ENCODE assay signal across 24 cellular contexts in genomic region chr5:169374761-169375160, GRCh38.
DNase-seq lines count a peak whose midpoint lies in the region; ATAC-seq, FAIRE-seq and TF ChIP-seq lines count a peak whose summit lies in the region.
"Had no signal": no experiment of that assay in that cellular context is flagged by ENCODE, and none has a peak within 500 bp of the region (broad histone marks: within the 10 kb centered on the region; RNA-seq: fewer than 3 reads in every experiment).

No MANE protein-coding gene starts in this region.

- no peak for FAIRE-seq in endothelial cell of umbilical vein (lab: Jason Lieb, UNC)
- FAIRE-seq: G401.6 had no signal

- TF ChIP-seq CTCF in PC-3 (conservative IDR thresholded peaks at IDR 0.05; ENCODE audit: low read depth, low read length) = no peak
- TF ChIP-seq CTCF in endothelial cell of umbilical vein (IDR thresholded peaks at IDR 0.05; ENCODE audit: extremely low read depth in 1 of 2, insufficient read depth in 1 of 2, low read depth in 1 of 2, low read length in 2 of 2) = no peak
- no peak for TF ChIP-seq CTCF in osteoblast (IDR thresholded peaks at IDR 0.05; ENCODE audit: extremely low read depth, low read depth, low read length)
- TF ChIP-seq CTCF in upper lobe of left lung (IDR thresholded peaks at IDR 0.05) = no peak

- no peak overlapping the region for H3K4me2 ChIP-seq in PC-3 (ENCODE audit: low read length)
- no peak overlapping the region for H3K4me2 ChIP-seq in endothelial cell of umbilical vein (ENCODE audit: insufficient read depth, low read length)
- no peak overlapping the region for H3K4me2 ChIP-seq in osteoblast (ENCODE audit: insufficient read depth, low read length)

- H2AFZ ChIP-seq in PC-3 (ENCODE audit: low read length) = no peak overlapping the region
- H2AFZ ChIP-seq in endothelial cell of umbilical vein (ENCODE audit: low read depth, low read length) = no peak overlapping the region
- H2AFZ ChIP-seq in osteoblast (ENCODE audit: low read length) = peak overlapping the region; percentile 56

- POLR2A ChIA-PET in PC-3 (lab: Charles Lee; ENCODE audit: unreplicated experiment) (no interaction called here), endothelial cell of umbilical vein (lab: Charles Lee) (no interaction called here)

- no peaks in the 10 kb centered on the region for H3K36me3 Mint-ChIP-seq in activated T-cell treated with anti-CD3 and anti-CD28 coated beads, Interleukin-2, amount 50 U/mL, for 4 hours (ENCODE audit: insufficient read depth)
- H3K36me3 Mint-ChIP-seq: stimulated activated naive B cell treated with anti-CD40 and anti-IgM and Interleukin-4, amounts not matched to agents 10 μg/mL and 1 μg/mL and 100 μg/mL, for 72 hours; T-cell had no signal

- no peaks in the 10 kb centered on the region for H3K9me1 ChIP-seq in endothelial cell of umbilical vein (replicated peaks; ENCODE audit: control insufficient read depth, extremely low read depth, insufficient read depth, low read length)

- H3K36me3 ChIP-seq in PC-3 (ENCODE audit: low read depth, low read length) (no peaks in the 10 kb centered on the region), endothelial cell of umbilical vein (ENCODE audit: control insufficient read depth in 2 of 2, extremely low read depth in 1 of 2, insufficient read depth in 2 of 2, low read length in 2 of 2) (no peaks in the 10 kb centered on the region), osteoblast (ENCODE audit: insufficient read depth, low read length) (no peaks in the 10 kb centered on the region), upper lobe of left lung (no peaks in the 10 kb centered on the region)
- H3K36me3 ChIP-seq: cardiac muscle cell, gastroesophageal sphincter, MG63, tibial artery had no signal

- DNase-seq in ELR (ENCODE audit: low read depth) = peak; percentile 43
- DNase-seq in PC-3 = peak; percentile 14
- no peak for DNase-seq in endothelial cell of umbilical vein (ENCODE audit: low read depth, low spot score)
- DNase-seq in osteoblast (ENCODE audit: insufficient read length, low spot score, missing footprints) = no peak
- DNase-seq in upper lobe of left lung = no peak
- no peak for DNase-seq in activated T-cell treated with anti-CD3 and anti-CD28 coated beads, Interleukin-2, amount 50 U/mL, for 4 hours
- no peak for DNase-seq in stimulated activated CD4-positive, alpha-beta T cell treated with anti-CD3 and anti-CD28 coated beads, Interleukin-4, amount 100 ng/mL, for 1 hour
- DNase-seq: activated CD4-positive, alpha-beta T cell treated with anti-CD3 and anti-CD28 coated beads for 48 hours; activated effector memory CD4-positive, alpha-beta T cell treated with Interleukin-2 at 50 U/mL for 16 hours; activated naive CD8-positive, alpha-beta T cell treated with anti-CD3 and anti-CD28 coated beads, Interleukin-2, amount 50 U/mL, for 24 hours; erythroblast; HCEC 1CT; left ventricle myocardium superior; MG63; NCI-H2227 treated with DMSO at 0.1 percent for 48 hours; nucleus accumbens; right cardiac atrium; stimulated activated naive B cell treated with anti-CD40 and anti-IgM and Interleukin-4, amounts not matched to agents 10 μg/mL and 1 μg/mL and 100 μg/mL, for 72 hours; T-cell; tibial artery had no signal

- H3F3A ChIP-seq in PC-3 (ENCODE audit: low read length, unreplicated experiment) = no peaks in the 10 kb centered on the region

- dilution Hi-C loops in endothelial cell of umbilical vein (cut with MboI; ENCODE audit: extremely low pct_ligation_motif_present, low sequenced_read_pairs) = no loop called here

- H3K4me3 ChIP-seq in PC-3 (ENCODE audit: low read length) (no peak overlapping the region), endothelial cell of umbilical vein (replicated peaks in 1 of 3; ENCODE audit: insufficient read depth in 1 of 3, low read depth in 1 of 3, low read length in 3 of 3) (no peak overlapping the region), osteoblast (ENCODE audit: insufficient read depth, low read length) (no peak overlapping the region), upper lobe of left lung (no peak overlapping the region)
- H3K4me3 ChIP-seq: cardiac muscle cell, gastroesophageal sphincter, MG63, tibial artery had no signal

- no peaks in the 10 kb centered on the region for H3K9me3 ChIP-seq in PC-3 (ENCODE audit: low read length)
- H3K9me3 ChIP-seq in endothelial cell of umbilical vein (replicated peaks; ENCODE audit: control insufficient read depth, insufficient read depth, low read length) = no peaks in the 10 kb centered on the region
- H3K9me3 ChIP-seq in osteoblast (ENCODE audit: low read depth, low read length) = no peaks in the 10 kb centered on the region
- no peaks in the 10 kb centered on the region for H3K9me3 ChIP-seq in upper lobe of left lung
- H3K9me3 ChIP-seq: tibial artery had no signal

- H3K4me3 Mint-ChIP-seq in activated T-cell treated with anti-CD3 and anti-CD28 coated beads, Interleukin-2, amount 50 U/mL, for 4 hours = no peak overlapping the region
- H3K4me3 Mint-ChIP-seq: activated naive CD8-positive, alpha-beta T cell treated with anti-CD3 and anti-CD28 coated beads, Interleukin-2, amount 50 U/mL, for 24 hours; stimulated activated naive B cell treated with anti-CD40 and anti-IgM and Interleukin-4, amounts not matched to agents 10 μg/mL and 1 μg/mL and 100 μg/mL, for 72 hours; T-cell had no signal

- intact Hi-C loops in PC-3 (cut with micrococcal nuclease) = no loop called here
- intact Hi-C loops in endothelial cell of umbilical vein (cut with micrococcal nuclease) = no loop called here

- TF ChIP-seq POLR2A in endothelial cell of umbilical vein (IDR thresholded peaks at IDR 0.05; ENCODE audit: low read depth, low read length) (no peak), upper lobe of left lung (IDR thresholded peaks at IDR 0.05) (no peak)

- no peak for TF ChIP-seq EP300 in upper lobe of left lung (IDR thresholded peaks at IDR 0.05)

- no peaks in the 10 kb centered on the region for H3K4me1 Mint-ChIP-seq in activated T-cell treated with anti-CD3 and anti-CD28 coated beads, Interleukin-2, amount 50 U/mL, for 4 hours (ENCODE audit: low read depth)
- H3K4me1 Mint-ChIP-seq: activated naive CD8-positive, alpha-beta T cell treated with anti-CD3 and anti-CD28 coated beads, Interleukin-2, amount 50 U/mL, for 24 hours; stimulated activated naive B cell treated with anti-CD40 and anti-IgM and Interleukin-4, amounts not matched to agents 10 μg/mL and 1 μg/mL and 100 μg/mL, for 72 hours; T-cell had no signal

- H3K27ac ChIP-seq in PC-3 (ENCODE audit: low read length) = no peak overlapping the region
- no peak overlapping the region for H3K27ac ChIP-seq in endothelial cell of umbilical vein (ENCODE audit: insufficient read depth, low read depth, low read length)
- H3K27ac ChIP-seq in osteoblast (ENCODE audit: low read depth, low read length) = no peak overlapping the region
- no peak overlapping the region for H3K27ac ChIP-seq in upper lobe of left lung
- H3K27ac ChIP-seq: cardiac muscle cell, gastroesophageal sphincter, tibial artery had no signal

- H3K27me3 ChIP-seq in PC-3 (ENCODE audit: low read length) (no peaks in the 10 kb centered on the region), endothelial cell of umbilical vein (ENCODE audit: control insufficient read depth in 2 of 2, insufficient read depth in 2 of 2, low read length in 2 of 2) (no peaks in the 10 kb centered on the region), osteoblast (ENCODE audit: insufficient read depth, low read length) (no peaks in the 10 kb centered on the region), upper lobe of left lung (no peaks in the 10 kb centered on the region)
- H3K27me3 ChIP-seq: cardiac muscle cell, gastroesophageal sphincter, MG63, tibial artery had no signal

- H4K20me1 ChIP-seq in PC-3 (ENCODE audit: low read length) (no peaks in the 10 kb centered on the region), endothelial cell of umbilical vein (replicated peaks; ENCODE audit: control insufficient read depth, extremely low read depth, insufficient read depth, low read length) (no peaks in the 10 kb centered on the region), osteoblast (ENCODE audit: insufficient read depth, low read length) (no peaks in the 10 kb centered on the region)

- no peak for ATAC-seq in PC-3
- no peak for ATAC-seq in upper lobe of left lung (ENCODE audit: low FRiP score in 2 of 2)
- ATAC-seq in activated T-cell treated with anti-CD3 and anti-CD28 coated beads, Interleukin-2, amount 50 U/mL, for 4 hours = no peak
- ATAC-seq in GM21447 (IDR thresholded peaks at IDR 0.05; ENCODE audit: unreplicated experiment) = no peak
- ATAC-seq: activated naive CD8-positive, alpha-beta T cell treated with anti-CD3 and anti-CD28 coated beads, Interleukin-2, amount 50 U/mL, for 24 hours; gastroesophageal sphincter; left ventricle myocardium superior; right cardiac atrium; stimulated activated naive B cell treated with anti-CD40 and anti-IgM and Interleukin-4, amounts not matched to agents 10 μg/mL and 1 μg/mL and 100 μg/mL, for 72 hours; T-cell had no signal

- BruUV-seq in PC-3 (replicated peaks; lab: Mats Ljungman, UMichigan) (no TSS peak), endothelial cell of umbilical vein (replicated peaks; lab: Mats Ljungman, UMichigan) (no TSS peak)

- no peaks in the 10 kb centered on the region for H3K79me2 ChIP-seq in PC-3 (ENCODE audit: low read length)
- no peaks in the 10 kb centered on the region for H3K79me2 ChIP-seq in endothelial cell of umbilical vein (ENCODE audit: control insufficient read depth, insufficient read depth, low read length)
- H3K79me2 ChIP-seq in osteoblast (ENCODE audit: insufficient read depth, low read length) = no peaks in the 10 kb centered on the region

- H3K9ac ChIP-seq in PC-3 (ENCODE audit: low read length) = no peak overlapping the region
- H3K9ac ChIP-seq in endothelial cell of umbilical vein (replicated peaks; ENCODE audit: extremely low read depth, insufficient read depth, low read length) = no peak overlapping the region

- CTCF ChIA-PET in PC-3 (lab: Charles Lee) (no interaction called here), endothelial cell of umbilical vein (lab: Charles Lee) (no interaction called here)

- H3K9me2 ChIP-seq in PC-3 (replicated peaks; ENCODE audit: low read length) = no peaks in the 10 kb centered on the region

- 33 to 48% methylated on average over 2 of the region's 2 CpGs for WGBS in upper lobe of left lung, 2 donors

- no peaks in the 10 kb centered on the region for H3K4me1 ChIP-seq in PC-3 (ENCODE audit: insufficient read depth, low read length)
- no peaks in the 10 kb centered on the region for H3K4me1 ChIP-seq in endothelial cell of umbilical vein (ENCODE audit: control insufficient read depth, extremely low read depth, insufficient read depth, low read length)
- no peaks in the 10 kb centered on the region for H3K4me1 ChIP-seq in osteoblast (ENCODE audit: insufficient read depth, low read length)
- no peaks in the 10 kb centered on the region for H3K4me1 ChIP-seq in upper lobe of left lung
- H3K4me1 ChIP-seq: gastroesophageal sphincter had no signal

- peaks cover 10% of the 10 kb centered on the region for H3K9me3 Mint-ChIP-seq in activated T-cell treated with anti-CD3 and anti-CD28 coated beads, Interleukin-2, amount 50 U/mL, for 4 hours
- H3K9me3 Mint-ChIP-seq: activated naive CD8-positive, alpha-beta T cell treated with anti-CD3 and anti-CD28 coated beads, Interleukin-2, amount 50 U/mL, for 24 hours had no signal

- H3K27me3 Mint-ChIP-seq in activated T-cell treated with anti-CD3 and anti-CD28 coated beads, Interleukin-2, amount 50 U/mL, for 4 hours (ENCODE audit: low read depth) = peaks cover 3% of the 10 kb centered on the region
- H3K27me3 Mint-ChIP-seq: activated naive CD8-positive, alpha-beta T cell treated with anti-CD3 and anti-CD28 coated beads, Interleukin-2, amount 50 U/mL, for 24 hours; stimulated activated naive B cell treated with anti-CD40 and anti-IgM and Interleukin-4, amounts not matched to agents 10 μg/mL and 1 μg/mL and 100 μg/mL, for 72 hours had no signal

Comparison
In these comparisons a context has a peak if more than half of its experiments do, and no peak if none do; other contexts are left out.
1. DNase-seq: peak in ELR (single experiment) and PC-3 (single experiment); none in endothelial cell of umbilical vein (single experiment), osteoblast (single experiment), upper lobe of left lung (0 of 2), activated T-cell treated with anti-CD3 and anti-CD28 coated beads, Interleukin-2, amount 50 U/mL, for 4 hours (single experiment) and stimulated activated CD4-positive, alpha-beta T cell treated with anti-CD3 and anti-CD28 coated beads, Interleukin-4, amount 100 ng/mL, for 1 hour (single experiment).